In the genomic region with DNA sequence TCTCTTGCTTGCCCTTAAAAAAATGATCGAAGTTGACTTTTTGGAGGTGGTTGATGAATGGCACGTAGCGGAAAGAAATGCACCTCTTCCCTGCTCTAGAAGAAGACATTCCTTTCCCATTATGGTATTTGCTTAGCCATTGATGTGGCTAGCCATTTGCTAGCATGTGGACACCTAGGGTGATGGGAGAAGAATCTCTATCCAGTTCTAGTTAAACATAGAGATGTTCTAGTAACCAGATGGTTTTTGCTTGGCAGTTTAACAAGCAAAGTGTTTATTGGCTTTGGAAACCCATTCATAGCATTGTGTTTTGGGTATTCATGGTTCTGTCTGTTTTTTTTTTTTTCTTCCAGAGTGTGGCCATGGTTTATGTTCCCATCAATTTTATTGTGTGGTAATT, we compare ENCODE assay signal across 29 cellular contexts.
"Had no signal": no experiment of that assay in that cellular context is flagged by ENCODE, and none has a peak within 500 bp of the region (broad histone marks: within the 10 kb centered on the region; RNA-seq: fewer than 3 reads in every experiment).

No MANE protein-coding gene starts in this region.

- H3K36me3 Mint-ChIP-seq: activated CD8-positive, alpha-beta memory T cell treated with anti-CD3 and anti-CD28 coated beads, Interleukin-2, amount 10 ng/mL, durations not matched to agents 7 days and 5 days; activated naive CD4-positive, alpha-beta T cell treated with anti-CD3 and anti-CD28 coated beads, Interleukin-2, amount 50 U/mL, for 24 hours had no signal

- H3K4me1 Mint-ChIP-seq: activated B cell treated with CpG ODN at 0.5 μM for 24 hours; activated CD4-positive, alpha-beta T cell treated with anti-CD3 and anti-CD28 coated beads, Interleukin-2, amount 10 ng/mL, durations not matched to agents 24 days and 14 days; activated CD8-positive, alpha-beta memory T cell treated with anti-CD3 and anti-CD28 coated beads, Interleukin-2, amount 10 ng/mL, durations not matched to agents 7 days and 5 days; activated naive CD4-positive, alpha-beta T cell treated with anti-CD3 and anti-CD28 coated beads, Interleukin-2, amount 50 U/mL, for 24 hours; T-helper 17 cell had no signal

- H3K4me3 Mint-ChIP-seq: activated B cell treated with CpG ODN at 0.5 μM for 24 hours; activated CD4-positive, alpha-beta T cell treated with anti-CD3 and anti-CD28 coated beads, Interleukin-2, amount 10 ng/mL, durations not matched to agents 24 days and 14 days; activated CD8-positive, alpha-beta memory T cell treated with anti-CD3 and anti-CD28 coated beads, Interleukin-2, amount 10 ng/mL, durations not matched to agents 7 days and 5 days; activated naive CD4-positive, alpha-beta T cell treated with anti-CD3 and anti-CD28 coated beads, Interleukin-2, amount 50 U/mL, for 24 hours; activated T-cell treated with anti-CD3 and anti-CD28 coated beads, Interleukin-2, amount 50 U/mL, for 24 hours; activated T-helper 1 cell treated with anti-CD3 and anti-CD28 coated beads, Interleukin-12 subunit alpha, Interleukin-12 subunit beta, Interleukin-2, Interleukin-4 antibody, amounts not matched to agents 30 ng/mL and 10 ng/mL and 1 ng/mL, durations not matched to agents 14 hours and 24 hours and 36 hours; dendritic cell treated with granulocyte-macrophage colony-stimulating factor and Interleukin-4, amounts not matched to agents 40 ng/mL and 50 ng/mL, for 4 days; T-helper 17 cell had no signal

- H3K9me3 Mint-ChIP-seq: activated B cell treated with CpG ODN at 0.5 μM for 24 hours; activated CD4-positive, alpha-beta T cell treated with anti-CD3 and anti-CD28 coated beads, Interleukin-2, amount 10 ng/mL, durations not matched to agents 24 days and 14 days; activated naive CD4-positive, alpha-beta T cell treated with anti-CD3 and anti-CD28 coated beads, Interleukin-2, amount 50 U/mL, for 24 hours; activated T-cell treated with anti-CD3 and anti-CD28 coated beads, Interleukin-2, amount 50 U/mL, for 24 hours; activated T-helper 1 cell treated with anti-CD3 and anti-CD28 coated beads, Interleukin-12 subunit alpha, Interleukin-12 subunit beta, Interleukin-2, Interleukin-4 antibody, amounts not matched to agents 30 ng/mL and 10 ng/mL and 1 ng/mL, durations not matched to agents 14 hours and 24 hours and 36 hours; dendritic cell treated with granulocyte-macrophage colony-stimulating factor and Interleukin-4, amounts not matched to agents 40 ng/mL and 50 ng/mL, for 4 days had no signal

- H3K27ac Mint-ChIP-seq: activated B cell treated with CpG ODN at 0.5 μM for 24 hours; activated CD4-positive, alpha-beta T cell treated with anti-CD3 and anti-CD28 coated beads, Interleukin-2, amount 10 ng/mL, durations not matched to agents 24 days and 14 days; activated CD8-positive, alpha-beta memory T cell treated with anti-CD3 and anti-CD28 coated beads, Interleukin-2, amount 10 ng/mL, durations not matched to agents 7 days and 5 days; activated naive CD4-positive, alpha-beta T cell treated with anti-CD3 and anti-CD28 coated beads, Interleukin-2, amount 50 U/mL, for 24 hours; activated T-cell treated with anti-CD3 and anti-CD28 coated beads, Interleukin-2, amount 50 U/mL, for 24 hours; activated T-helper 1 cell treated with anti-CD3 and anti-CD28 coated beads, Interleukin-12 subunit alpha, Interleukin-12 subunit beta, Interleukin-2, Interleukin-4 antibody, amounts not matched to agents 30 ng/mL and 10 ng/mL and 1 ng/mL, durations not matched to agents 14 hours and 24 hours and 36 hours; dendritic cell treated with granulocyte-macrophage colony-stimulating factor and Interleukin-4, amounts not matched to agents 40 ng/mL and 50 ng/mL, for 4 days; T-helper 17 cell had no signal

- H3K27ac ChIP-seq: ascending aorta, brain microvascular endothelial cell, cardiac muscle cell, Peyer's patch had no signal

- H3K36me3 ChIP-seq: ascending aorta, brain microvascular endothelial cell, cardiac muscle cell, Peyer's patch had no signal

- H3K4me1 ChIP-seq: ascending aorta, Peyer's patch had no signal

- H3K9me3 ChIP-seq: ascending aorta, Peyer's patch had no signal

- H3K27me3 Mint-ChIP-seq: activated B cell treated with CpG ODN at 0.5 μM for 24 hours; activated CD4-positive, alpha-beta T cell treated with anti-CD3 and anti-CD28 coated beads, Interleukin-2, amount 10 ng/mL, durations not matched to agents 24 days and 14 days; activated CD8-positive, alpha-beta memory T cell treated with anti-CD3 and anti-CD28 coated beads, Interleukin-2, amount 10 ng/mL, durations not matched to agents 7 days and 5 days; dendritic cell treated with granulocyte-macrophage colony-stimulating factor and Interleukin-4, amounts not matched to agents 40 ng/mL and 50 ng/mL, for 4 days; T-helper 17 cell had no signal

- ATAC-seq: activated CD8-positive, alpha-beta memory T cell treated with anti-CD3 and anti-CD28 coated beads, Interleukin-2, amount 10 ng/mL, durations not matched to agents 7 days and 5 days; T-helper 17 cell had no signal

- H3K27me3 ChIP-seq: ascending aorta, brain microvascular endothelial cell, cardiac muscle cell, Peyer's patch had no signal

- FAIRE-seq: colon, TTC549 had no signal

- H3K4me3 ChIP-seq: ascending aorta, cardiac muscle cell, Peyer's patch had no signal

- DNase-seq: activated B cell treated with CpG ODN at 0.5 μM for 24 hours; activated CD4-positive, alpha-beta T cell treated with anti-CD3 and anti-CD28 coated beads for 1 hour; activated CD4-positive, alpha-beta T cell treated with anti-CD3 and anti-CD28 coated beads, Interleukin-2, amount 10 ng/mL, durations not matched to agents 24 days and 14 days; activated CD4-positive, alpha-beta T cell treated with anti-CD3 and anti-CD28 coated beads, Interleukin-2, amount 50 U/mL, for 48 hours; activated CD8-positive, alpha-beta memory T cell treated with anti-CD3 and anti-CD28 coated beads, Interleukin-2, amount 10 ng/mL, durations not matched to agents 7 days and 5 days; activated effector memory CD4-positive, alpha-beta T cell treated with Interleukin-2 at 50 U/mL for 16 hours; activated naive CD4-positive, alpha-beta T cell; activated T-cell treated with anti-CD3 and anti-CD28 coated beads, Interleukin-2, amount 50 U/mL, for 24 hours; brain microvascular endothelial cell; cerebellar nuclear complex; Kasumi-1; NCI-H1048; NCI-H146; NCI-H2029 treated with DMSO at 0.1 percent for 48 hours; NCI-H345; NCI-H524; NCI-H774; OCI-M1; Peyer's patch; SHP77 treated with DMSO at 0.1 percent for 48 hours; T-helper 17 cell; T-helper 9 cell had no signal
